8 cellular contexts compared by ENCODE assay signal in genomic region chr15:84748274-84749110, GRCh38. TPM values are rescaled to one million over a fixed set of nuclear protein-coding genes. Genes with fewer than 3 reads are reported as not detected.
DNase-seq lines count a peak whose midpoint lies in the region; ATAC-seq, FAIRE-seq and TF ChIP-seq lines count a peak whose summit lies in the region.

ZNF592 (plus strand) TSS chr15:84748592; CDS start chr15:84782676, 34,084 bp downstream.

- FAIRE-seq in urothelium cell line (lab: Jason Lieb, UNC): no peak

- peak; percentile 48 for ATAC-seq in GM21717 (IDR thresholded peaks at IDR 0.05; ENCODE audit: unreplicated experiment)

- DNase-seq in G401 (ENCODE audit: low spot score): peak; percentile 73
- peak; percentile 83 to 90 (median 87) for DNase-seq in adrenal gland
- DNase-seq in left ventricle myocardium inferior: peak; percentile 89
- peak; percentile 73 for DNase-seq in prostate gland (ENCODE audit: low spot score)
- peak; percentile 90 for DNase-seq in urothelium cell line (ENCODE audit: low spot score)

- TF ChIP-seq CTCF in KMS-11 (conservative IDR thresholded peaks at IDR 0.05; ENCODE audit: low read depth, low read length): no peak
- TF ChIP-seq CTCF in adrenal gland (IDR thresholded peaks at IDR 0.05): peak in 2 of 6 experiments; percentile 55 to 80
- TF ChIP-seq CTCF in left ventricle myocardium inferior (IDR thresholded peaks at IDR 0.05; ENCODE audit: borderline replicate concordance): peak; percentile 49
- peak in 2 of 4 experiments; percentile 9 to 76 for TF ChIP-seq CTCF in prostate gland (IDR thresholded peaks at IDR 0.05)

- peaks cover 73% of the 10 kb centered on the region for H3K79me2 ChIP-seq in KMS-11 (ENCODE audit: insufficient read depth, low read depth)

- TF ChIP-seq POLR2A in adrenal gland (IDR thresholded peaks at IDR 0.05): peak; percentile 62 to 67
- no peak for TF ChIP-seq POLR2A in prostate gland (IDR thresholded peaks at IDR 0.05)

- H3K27ac ChIP-seq in KMS-11 (peak within 1 kb of the TSS; percentile 94), adrenal gland (peak within 1 kb of the TSS; percentile 94 to 100 (median 99)), left ventricle myocardium inferior (replicated peaks) (peak within 1 kb of the TSS; percentile 100), prostate gland (peak within 1 kb of the TSS; percentile 99 to 100)

- H4K20me1 ChIP-seq in KMS-11 (ENCODE audit: insufficient read depth): 0 out of 2 replicates have a peak, but pooled peaks cover 10% of the 10 kb centered on the region

- H3K9me3 ChIP-seq in adrenal gland (replicated peaks in 1 of 3) (no peaks in the 10 kb centered on the region), left ventricle myocardium inferior (replicated peaks) (no peaks in the 10 kb centered on the region), prostate gland (no peaks in the 10 kb centered on the region)

- H3K36me3 ChIP-seq in KMS-11 (ENCODE audit: insufficient read depth): no peaks in the 10 kb centered on the region
- no peaks in the 10 kb centered on the region for H3K36me3 ChIP-seq in adrenal gland (replicated peaks in 1 of 2)
- no peaks in the 10 kb centered on the region for H3K36me3 ChIP-seq in left ventricle myocardium inferior
- no peaks in the 10 kb centered on the region for H3K36me3 ChIP-seq in prostate gland

- in situ Hi-C loops in G401 (cut with HindIII; ENCODE audit: low sequenced_read_pairs): no loop called here

- H3K4me1 ChIP-seq in KMS-11 (ENCODE audit: low read depth, poor library complexity, severe bottlenecking) (peaks cover 51% of the 10 kb centered on the region), adrenal gland (replicated peaks in 1 of 2) (peaks cover 29 to 58% of the 10 kb centered on the region in 2 donors), left ventricle myocardium inferior (peaks cover 79% of the 10 kb centered on the region), prostate gland (replicated peaks) (peaks cover 3% of the 10 kb centered on the region)

- 0 to 1% methylated on average over 73 to 115 of the region's 127 CpGs; no CpG with 5 or more reads in 2 of the 4 donors for WGBS in adrenal gland, 4 donors
- WGBS in prostate gland: under 1% methylated on average over 35 of the region's 127 CpGs

- peak within 1 kb of the TSS; percentile 83 for H3K9ac ChIP-seq in KMS-11

- H3K4me3 ChIP-seq in KMS-11 (IDR thresholded peaks at IDR 0.05; ENCODE audit: insufficient read depth, low read depth, low read length) (peak within 1 kb of the TSS; percentile 65), adrenal gland (peak within 1 kb of the TSS; percentile 60 to 91 (median 74)), left ventricle myocardium inferior (peak within 1 kb of the TSS; percentile 95), prostate gland (peak within 1 kb of the TSS; percentile 81 to 86)

- H3K27me3 ChIP-seq in KMS-11 (ENCODE audit: insufficient read depth, low read depth) (no peaks in the 10 kb centered on the region), adrenal gland (no peaks in the 10 kb centered on the region), left ventricle myocardium inferior (ENCODE audit: low read depth) (no peaks in the 10 kb centered on the region), prostate gland (replicated peaks; ENCODE audit: insufficient read depth) (no peaks in the 10 kb centered on the region)

- H3K4me2 ChIP-seq in KMS-11: peak within 1 kb of the TSS; percentile 96

- peak within 1 kb of the TSS; percentile 41 for H2AFZ ChIP-seq in KMS-11 (ENCODE audit: low read depth)

- intact Hi-C loops in T-helper 1 cell treated with Interleukin-12 subunit alpha and Interleukin-12 subunit beta and Interleukin-4 antibody, amounts not matched to agents 30 ng/mL and 1 ng/mL, for 36 hours (cut with micrococcal nuclease): loop anchor here (1.0 to 2.0 kb wide), 6 partner anchors 14 to 232 kb away; partner anchors contain the start of genes PDE8A, SEC11A and WDR73
- intact Hi-C loops in adrenal gland (cut with DNase I) (no loop called here), left ventricle myocardium inferior (cut with micrococcal nuclease) (no loop called here), prostate gland (cut with DNase I) (loop anchor here (5.0 to 10.0 kb wide), 2 partner anchors 74 to 94 kb away; partner anchors contain the start of genes NMB and WDR73)

RNA-seq across cellular contexts. Expression of gene ZNF592, which starts in this region (rescaled TPM):
- total RNA-seq in G401 (2014; rRNA removed; shearing (Covaris generic)): 3.3 and 6.6 TPM in 2 replicates
- 40.1 and 42.6 TPM in 2 replicates for total RNA-seq in T-helper 1 cell treated with Interleukin-12 subunit alpha and Interleukin-12 subunit beta and Interleukin-4 antibody, amounts not matched to agents 30 ng/mL and 1 ng/mL, for 36 hours
- total RNA-seq in adrenal gland (10 to 100 TPM; 19.8 to 30.3 (median 25.0) TPM), left ventricle myocardium inferior (19.0 TPM), prostate gland (10 to 100 TPM; 20.8 to 38.7 TPM)
- polyA plus RNA-seq in adrenal gland: 10 to 100 TPM in 2 of 3 donors, 1 to 10 TPM in 1; 8.1 to 14.6 (median 13.9) TPM

Comparison
In these comparisons a context has a peak if more than half of its experiments do, and no peak if none do; other contexts are left out.
1. Peak in every context shown above with its lines: DNase-seq, ATAC-seq, H3K4me3 ChIP-seq and H3K27ac ChIP-seq.
2. intact Hi-C loops: an anchor here in T-helper 1 cell treated with Interleukin-12 subunit alpha and Interleukin-12 subunit beta and Interleukin-4 antibody, amounts not matched to agents 30 ng/mL and 1 ng/mL, for 36 hours (1.0 to 2.0 kb wide) and prostate gland (5.0 to 10.0 kb wide); none called in adrenal gland and left ventricle myocardium inferior.